In the genomic region with DNA sequence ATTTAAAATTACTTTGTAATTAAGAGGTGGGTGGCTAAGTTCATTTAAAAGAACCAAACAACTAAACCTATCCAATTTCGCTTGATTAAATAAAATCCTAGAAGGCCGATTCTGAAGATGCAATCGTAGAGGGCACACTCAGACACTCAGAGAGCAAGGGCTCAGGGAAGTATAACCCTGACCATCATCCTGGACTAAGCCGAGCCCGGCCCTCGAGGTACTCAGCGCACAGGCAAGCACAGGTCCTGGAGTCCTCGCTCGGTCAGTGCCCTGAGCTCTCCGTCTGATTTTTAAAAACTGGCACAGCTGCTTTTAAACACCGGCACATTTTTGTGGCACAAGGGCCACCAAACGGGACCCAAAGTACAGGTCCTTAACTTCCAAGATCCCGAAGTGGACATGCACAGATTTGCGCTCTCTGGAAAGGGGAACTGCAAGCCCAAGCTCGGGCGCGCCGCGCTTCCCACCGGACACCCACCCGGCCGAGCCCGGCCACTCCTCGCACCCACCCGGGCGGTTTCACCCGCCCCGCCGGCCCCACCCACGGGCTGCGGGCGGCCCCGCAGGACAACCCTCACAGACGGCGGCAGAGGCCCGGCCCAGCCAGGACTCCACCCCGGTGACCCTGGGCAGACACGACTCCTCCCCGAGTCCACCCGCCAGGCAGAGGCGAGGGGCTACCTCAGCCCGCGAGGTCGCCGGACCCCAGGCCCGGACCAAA, we compare ENCODE assay signal across 8 cellular contexts.
A peak's percentile ranks its signal among the peaks of the same experiment; 100 is the strongest.
DNase-seq lines count a peak whose midpoint lies in the region; ATAC-seq and TF ChIP-seq lines count a peak whose summit lies in the region.
"Not testable (repeated sequence)": the region's sequence is repeated elsewhere in the genome, so short reads cannot be mapped to it uniquely, and the experiment has no call there.

No MANE protein-coding gene starts in this region.

- not testable (repeated sequence) for H3K4me1 Mint-ChIP-seq in H9; MCF 10A (ENCODE audit: insufficient read depth, unreplicated experiment)

- H3K9me3 ChIP-seq in H9 (ENCODE audit: control insufficient read depth, low read depth, low read length); hepatocyte (ENCODE audit: low read depth); tibial nerve: not testable (repeated sequence)

- no CpG with 5 or more reads among the region's 46 CpGs for WGBS in H9 (ENCODE audit: extremely low coverage, insufficient read length, low lambda C conversion rate)
- WGBS in hepatocyte (ENCODE audit: low lambda C conversion rate, missing lambda C conversion rate) = 0% methylated on average over 5 of the region's 46 CpGs
- 38% methylated on average over 1 of the region's 46 CpGs; no CpG with 5 or more reads in 1 of the 2 donors for WGBS in tibial nerve, 2 donors

- not testable (repeated sequence) for H2BK20ac ChIP-seq in H9 (ENCODE audit: low read depth, low read length, poor library complexity, severe bottlenecking)

- H4K5ac ChIP-seq in H9 (ENCODE audit: insufficient read length, low read depth, low read length) = not testable (repeated sequence)

- not testable (repeated sequence) for H3K4me1 ChIP-seq in H9 (ENCODE audit: insufficient read depth, low read length); hepatocyte (ENCODE audit: insufficient read depth)
- H3K4me1 ChIP-seq in tibial nerve = peaks cover 0 to 13% (median 0%) of the 10 kb centered on the region in 4 donors

- CTCF ChIA-PET in MCF 10A (lab: Yijun Ruan, JAX) = not testable (repeated sequence)

- H3K4me2 ChIP-seq in H9 (ENCODE audit: insufficient read depth, insufficient read length, low read length) = not testable (repeated sequence)
- peak overlapping the region; percentile 90 for H3K4me2 ChIP-seq in hepatocyte

- H4K8ac ChIP-seq in H9 (replicated peaks; ENCODE audit: insufficient read length, low read depth, low read length) = not testable (repeated sequence)

- intact Hi-C loops in MCF 10A (cut with micrococcal nuclease) = not testable (repeated sequence)

- ATAC-seq in GM18499 (IDR thresholded peaks at IDR 0.05; ENCODE audit: insufficient read depth, unreplicated experiment) = peak; percentile 16
- peak; percentile 33 for ATAC-seq in HG03558 (IDR thresholded peaks at IDR 0.05; ENCODE audit: extremely low read depth, unreplicated experiment)
- ATAC-seq in omental fat pad (ENCODE audit: low FRiP score) = peak; percentile 62

- not testable (repeated sequence) for DNase-seq in H9; omental fat pad (ENCODE audit: low spot score); tibial nerve (ENCODE audit: low spot score in 2 of 2)
- peak; percentile 66 for DNase-seq in activated CD4-positive, CD25-positive, alpha-beta regulatory T cell treated with anti-CD3 and anti-CD28 coated beads, Interleukin-2, amount 50 U/mL, for 72 hours
- DNase-seq in MCF 10A (ENCODE audit: unreplicated experiment) (peak; percentile 5), hepatocyte (ENCODE audit: low spot score) (peak; percentile 65)

- H3K27ac Mint-ChIP-seq in H9; MCF 10A (ENCODE audit: low read depth, unreplicated experiment): not testable (repeated sequence)

- not testable (repeated sequence) for TF ChIP-seq POLR2A in tibial nerve (IDR thresholded peaks at IDR 0.05)

- H3K4me3 Mint-ChIP-seq in H9 (peak overlapping the region; percentile 46 to 71; a peak in 3 of 5 replicates), MCF 10A (ENCODE audit: unreplicated experiment) (peak overlapping the region; percentile 44)

- H2BK12ac ChIP-seq in H9 (ENCODE audit: insufficient read length, low read depth, low read length) = not testable (repeated sequence)

- not testable (repeated sequence) for TF ChIP-seq CTCF in H9 (conservative IDR thresholded peaks at IDR 0.05); MCF 10A (IDR thresholded peaks at IDR 0.05; ENCODE audit: unreplicated experiment); hepatocyte (IDR thresholded peaks at IDR 0.05; ENCODE audit: poor library complexity); omental fat pad (IDR thresholded peaks at IDR 0.05); tibial nerve (IDR thresholded peaks at IDR 0.05)

- H3K56ac ChIP-seq in H9 (ENCODE audit: insufficient read length, low read depth, low read length) = not testable (repeated sequence)

- not testable (repeated sequence) for H3K14ac ChIP-seq in H9 (ENCODE audit: insufficient read depth, low read length)

- not testable (repeated sequence) for H3K23ac ChIP-seq in H9 (ENCODE audit: insufficient read length, low read depth, low read length)

- H3T11ph ChIP-seq in H9 (ENCODE audit: low read length) = not testable (repeated sequence)

- H3K36me3 Mint-ChIP-seq in H9 (ENCODE audit: insufficient read depth in 1 of 3, low read depth in 3 of 3); MCF 10A (ENCODE audit: insufficient read depth, unreplicated experiment): not testable (repeated sequence)

- not testable (repeated sequence) for H4K20me1 ChIP-seq in H9 (ENCODE audit: control insufficient read depth, insufficient read depth, insufficient read length); hepatocyte (ENCODE audit: insufficient read depth, poor library complexity, severe bottlenecking)

- not testable (repeated sequence) for H3K9me2 ChIP-seq in hepatocyte (replicated peaks; ENCODE audit: insufficient read depth)

- H3K79me2 ChIP-seq in H9 (ENCODE audit: insufficient read depth, low read length) = not testable (repeated sequence)
- peaks cover 19% of the 10 kb centered on the region for H3K79me2 ChIP-seq in hepatocyte

- H3K4me3 ChIP-seq in hepatocyte (peak overlapping the region; percentile 64), tibial nerve (peak overlapping the region; percentile 39 to 78 (median 70))

- H2BK120ac ChIP-seq in H9 (ENCODE audit: low read depth, low read length, poor library complexity, severe bottlenecking) = not testable (repeated sequence)

- H3K27me3 ChIP-seq in H9 (ENCODE audit: insufficient read depth, low read length); hepatocyte; tibial nerve: not testable (repeated sequence)

- H3K4ac ChIP-seq in H9 (ENCODE audit: low read depth, low read length) = not testable (repeated sequence)

- not testable (repeated sequence) for H3K9ac ChIP-seq in H9 (ENCODE audit: extremely low read depth, insufficient read length, low read length)

- H3K79me1 ChIP-seq in H9 (ENCODE audit: insufficient read depth, low read depth, low read length, poor library complexity, severe bottlenecking) = not testable (repeated sequence)

- H2BK15ac ChIP-seq in H9 (ENCODE audit: low read depth, low read length) = not testable (repeated sequence)

- POLR2A ChIA-PET in MCF 10A (lab: Yijun Ruan, JAX) = not testable (repeated sequence)

- H3K27me3 Mint-ChIP-seq in H9 (ENCODE audit: low read depth) = peaks cover 13% of the 10 kb centered on the region
- H3K27me3 Mint-ChIP-seq in MCF 10A (ENCODE audit: insufficient read depth, unreplicated experiment) = not testable (repeated sequence)

- not testable (repeated sequence) for H3K18ac ChIP-seq in H9 (ENCODE audit: insufficient read length, low read depth, low read length)

- H2AK5ac ChIP-seq in H9 (ENCODE audit: insufficient read length, low read length) = not testable (repeated sequence)

- not testable (repeated sequence) for H3K9me3 Mint-ChIP-seq in H9; MCF 10A (ENCODE audit: unreplicated experiment)

- H3K36me3 ChIP-seq in hepatocyte (replicated peaks; ENCODE audit: insufficient read depth, low read depth); tibial nerve: not testable (repeated sequence)

- H4K91ac ChIP-seq in H9 (ENCODE audit: insufficient read length, low read depth, low read length) = not testable (repeated sequence)

- H3K23me2 ChIP-seq in H9 (ENCODE audit: insufficient read length, low read depth, low read length, poor library complexity, severe bottlenecking) = not testable (repeated sequence)

- H2AFZ ChIP-seq in H9 (ENCODE audit: low read length); hepatocyte: not testable (repeated sequence)

- H3K27ac ChIP-seq in H9 (ENCODE audit: insufficient read length, low read depth, low read length) = not testable (repeated sequence)
- H3K27ac ChIP-seq in hepatocyte (peak overlapping the region; percentile 94), tibial nerve (peak overlapping the region in 3 of 4 donors; percentile 77 to 90 (median 90))

- not testable (repeated sequence) for TF ChIP-seq EP300 in tibial nerve (IDR thresholded peaks at IDR 0.05)

- not testable (repeated sequence) for H2BK5ac ChIP-seq in H9 (ENCODE audit: insufficient read length, low read length)

- BruUV-seq in MCF 10A (replicated peaks; lab: Mats Ljungman, UMichigan) = not testable (repeated sequence)
